Comparison of ENCODE assay signal across 25 cellular contexts in genomic region chr1:44867801-44868200, GRCh38. TPM values are rescaled to one million over a fixed set of nuclear protein-coding genes. Genes with fewer than 3 reads are reported as not detected.
"Had no signal": no experiment of that assay in that cellular context is flagged by ENCODE, and none has a peak within 500 bp of the region (broad histone marks: within the 10 kb centered on the region; RNA-seq: fewer than 3 reads in every experiment).

No MANE protein-coding gene starts in this region.

- H3K79me2 ChIP-seq: hepatocyte had no signal

- DNase-seq: cortex of kidney; effector CD8-positive, alpha-beta T cell; foreskin keratinocyte; heart left ventricle; hypothalamus; immature natural killer cell; islet precursor cell; kidney; kidney glomerular epithelial cell; left colon; left ventricle myocardium superior; mesenchymal stem cell; mucosa of descending colon; naive B cell; naive thymus-derived CD8-positive, alpha-beta T cell had no signal

- H2AFZ ChIP-seq: hepatocyte had no signal

- FAIRE-seq: colon, endothelial cell of umbilical vein, frontal cortex, kidney had no signal

- H3K27ac Mint-ChIP-seq: dendritic cell treated with granulocyte-macrophage colony-stimulating factor and Interleukin-4, amounts not matched to agents 40 ng/mL and 50 ng/mL, for 4 days; immature natural killer cell; mesothelial cell of epicardium; naive B cell; naive thymus-derived CD8-positive, alpha-beta T cell had no signal

- H3K4me2 ChIP-seq: hepatocyte had no signal

- H3K4me3 Mint-ChIP-seq: dendritic cell treated with granulocyte-macrophage colony-stimulating factor and Interleukin-4, amounts not matched to agents 40 ng/mL and 50 ng/mL, for 4 days; immature natural killer cell; mesothelial cell of epicardium; naive B cell; naive thymus-derived CD8-positive, alpha-beta T cell had no signal

- H3K4me1 Mint-ChIP-seq: immature natural killer cell, mesothelial cell of epicardium had no signal

- H3K27me3 ChIP-seq: esophagus muscularis mucosa, foreskin keratinocyte, gastroesophageal sphincter, heart left ventricle, hepatocyte had no signal

- ATAC-seq: foreskin keratinocyte; gastroesophageal sphincter; heart left ventricle; left colon; left lobe of liver; left ventricle myocardium superior; mucosa of descending colon; naive thymus-derived CD8-positive, alpha-beta T cell had no signal

- H3K9me3 ChIP-seq: esophagus muscularis mucosa, gastroesophageal sphincter, heart left ventricle, mucosa of descending colon had no signal

- H3K4me3 ChIP-seq: esophagus muscularis mucosa, gastroesophageal sphincter, heart left ventricle, hepatocyte, mucosa of descending colon had no signal

- H3K27me3 Mint-ChIP-seq: dendritic cell treated with granulocyte-macrophage colony-stimulating factor and Interleukin-4, amounts not matched to agents 40 ng/mL and 50 ng/mL, for 4 days; naive B cell; naive thymus-derived CD8-positive, alpha-beta T cell had no signal

- H3K4me1 ChIP-seq: esophagus muscularis mucosa, foreskin keratinocyte, gastroesophageal sphincter had no signal

- H3K9me3 Mint-ChIP-seq: dendritic cell treated with granulocyte-macrophage colony-stimulating factor and Interleukin-4, amounts not matched to agents 40 ng/mL and 50 ng/mL, for 4 days; immature natural killer cell; mesothelial cell of epicardium; naive B cell; naive thymus-derived CD8-positive, alpha-beta T cell had no signal

- H3K27ac ChIP-seq: esophagus muscularis mucosa, foreskin keratinocyte, gastroesophageal sphincter, heart left ventricle, hepatocyte had no signal

RNA-seq across cellular contexts. Expression of gene PTCH2, which starts 24.7 kb away (rescaled TPM):
- total RNA-seq: epithelial cell of proximal tubule had no signal
- polyA plus RNA-seq: naive thymus-derived CD8-positive, alpha-beta T cell had no signal
